ENCODE assay signal across 8 cellular contexts in the genomic region with DNA sequence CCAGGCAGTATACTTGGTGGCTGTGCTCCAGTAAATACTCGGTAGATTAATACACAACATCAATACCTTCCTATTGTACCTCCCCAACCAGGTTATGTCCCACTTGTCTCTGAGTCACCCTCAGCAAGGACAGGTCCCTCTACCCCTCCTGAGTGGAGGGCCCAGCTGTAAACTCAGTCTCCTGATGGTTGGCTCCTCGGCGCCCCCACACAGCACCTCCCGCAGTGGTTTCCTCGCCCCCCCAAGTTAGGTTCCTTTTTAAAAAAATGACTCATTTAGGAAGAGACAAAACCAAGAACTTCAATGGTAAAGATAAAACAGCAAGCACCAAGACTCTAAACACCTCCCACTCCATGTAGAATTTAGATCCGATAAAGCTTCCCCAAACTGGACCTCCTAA.
DNase-seq lines count a peak whose midpoint lies in the region; ATAC-seq, FAIRE-seq and TF ChIP-seq lines count a peak whose summit lies in the region.

No MANE protein-coding gene starts in this region.

- DNase-seq in T-helper 22 cell (ENCODE audit: low read depth) (peak; percentile 61), BE2C (no peak), HK-2 (ENCODE audit: unreplicated experiment) (no peak), NCI-H69 (lab: John Stamatoyannopoulos, UW) (no peak), small intestine (no peak)
- DNase-seq in central memory CD8-positive, alpha-beta T cell (ENCODE audit: low spot score in 2 of 2): no peak
- DNase-seq in stimulated activated CD8-positive, alpha-beta memory T cell treated with anti-CD3 and anti-CD28 coated beads, Interleukin-4, amount 100 ng/mL, for 24 hours (ENCODE audit: low read depth): peak; percentile 63

- H3K4me1 ChIP-seq in BE2C (no peaks in the 10 kb centered on the region; the same call in 1 of the 2 replicates), small intestine (ENCODE audit: control insufficient read depth in 2 of 2, insufficient read depth in 1 of 2, low read depth in 1 of 2, low read length in 1 of 2) (no peaks in the 10 kb centered on the region)

- no peak for FAIRE-seq in small intestine (lab: Jason Lieb, UNC)

- peak; percentile 35 for ATAC-seq in GM21619 (IDR thresholded peaks at IDR 0.05; ENCODE audit: unreplicated experiment)
- ATAC-seq in central memory CD8-positive, alpha-beta T cell (replicated peaks; ENCODE audit: extremely low read depth, poor library complexity, severe bottlenecking): peak; percentile 20

- H3K4me3 ChIP-seq in BE2C (ENCODE audit: low read depth, low read length) (no peak overlapping the region), small intestine (ENCODE audit: low read depth in 1 of 2, low read length in 2 of 2) (no peak overlapping the region)

- H3K27me3 Mint-ChIP-seq in central memory CD8-positive, alpha-beta T cell: no peaks in the 10 kb centered on the region

- TF ChIP-seq CTCF in BE2C (IDR thresholded peaks at IDR 0.05; ENCODE audit: low read depth, low read length): no peak

- peak overlapping the region in 1 of 2 donors; percentile 92 for H3K27ac ChIP-seq in small intestine (ENCODE audit: low read depth in 1 of 2, low read length in 1 of 2)

- WGBS in small intestine, 3 donors: 64 to 80% (median 69%) methylated on average over 6 of the region's 6 CpGs

- no peaks in the 10 kb centered on the region for H3K9me3 ChIP-seq in BE2C
- H3K9me3 ChIP-seq in small intestine (ENCODE audit: control insufficient read depth, low read depth): no peaks in the 10 kb centered on the region

- H3K36me3 ChIP-seq in BE2C (no peaks in the 10 kb centered on the region), small intestine (ENCODE audit: control insufficient read depth in 2 of 2, insufficient read depth in 2 of 2, low read length in 2 of 2) (no peaks in the 10 kb centered on the region)

- peak overlapping the region; percentile 97 for H3K27ac Mint-ChIP-seq in central memory CD8-positive, alpha-beta T cell (ENCODE audit: low read depth)

- H3K27me3 ChIP-seq in BE2C: no peaks in the 10 kb centered on the region
- H3K27me3 ChIP-seq in small intestine (ENCODE audit: control insufficient read depth in 2 of 2, insufficient read depth in 2 of 2, low read length in 2 of 2): no peaks in the 10 kb centered on the region

- peaks cover 6% of the 10 kb centered on the region for H3K36me3 Mint-ChIP-seq in central memory CD8-positive, alpha-beta T cell (ENCODE audit: insufficient read depth)

- H3K4me3 Mint-ChIP-seq in central memory CD8-positive, alpha-beta T cell: peak overlapping the region; percentile 79

- H3K9me3 Mint-ChIP-seq in central memory CD8-positive, alpha-beta T cell: no peaks in the 10 kb centered on the region

- H3K4me1 Mint-ChIP-seq in central memory CD8-positive, alpha-beta T cell: peaks cover 88% of the 10 kb centered on the region

Comparison
In these comparisons a context has a peak if more than half of its experiments do, and no peak if none do; other contexts are left out.
1. DNase-seq: peak in T-helper 22 cell (single experiment) and stimulated activated CD8-positive, alpha-beta memory T cell treated with anti-CD3 and anti-CD28 coated beads, Interleukin-4, amount 100 ng/mL, for 24 hours (single experiment); none in central memory CD8-positive, alpha-beta T cell (0 of 2), BE2C (single experiment), HK-2 (single experiment), NCI-H69 (single experiment) and small intestine (single experiment).